Comparison of ENCODE assay signal across 14 cellular contexts in the genomic region with DNA sequence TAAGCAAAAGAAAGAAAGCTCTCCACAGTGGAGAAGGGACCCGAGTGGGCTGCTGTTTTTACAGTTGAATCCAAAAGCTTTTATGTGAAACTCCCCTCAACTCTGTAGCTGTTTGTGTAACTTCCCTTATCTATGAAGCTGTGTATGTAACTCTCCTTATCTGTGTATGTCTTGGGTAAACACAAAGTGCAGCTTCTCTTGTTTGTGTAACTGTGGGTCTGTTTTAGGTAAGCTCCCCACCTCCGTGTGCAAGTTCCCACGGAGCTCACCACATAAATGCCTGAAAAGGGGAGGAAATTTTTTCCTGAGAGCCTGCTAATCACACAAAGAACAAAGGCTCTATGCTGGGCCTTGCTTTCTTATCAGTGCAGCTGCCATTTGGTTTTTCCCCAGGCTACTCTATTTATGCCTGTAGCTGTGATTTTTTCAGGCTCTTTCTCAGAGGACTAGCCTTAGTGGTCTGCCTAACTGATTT. TPM values are rescaled to one million over a fixed set of nuclear protein-coding genes. Genes with fewer than 3 reads are reported as not detected.
A peak's percentile ranks its signal among the peaks of the same experiment; 100 is the strongest.
DNase-seq lines count a peak whose midpoint lies in the region; FAIRE-seq and TF ChIP-seq lines count a peak whose summit lies in the region.
"Not testable (repeated sequence)": the region's sequence is repeated elsewhere in the genome, so short reads cannot be mapped to it uniquely, and the experiment has no call there.
"Had no signal": no experiment of that assay in that cellular context is flagged by ENCODE, and none has a peak within 500 bp of the region (broad histone marks: within the 10 kb centered on the region; RNA-seq: fewer than 3 reads in every experiment).

No MANE protein-coding gene starts in this region.

- H3K4me3 ChIP-seq in A673 (ENCODE audit: low read depth, low read length, poor library complexity, severe bottlenecking); HUES6 (ENCODE audit: low read depth, low read length); SJCRH30; endothelial cell of umbilical vein (replicated peaks in 1 of 3; ENCODE audit: insufficient read depth in 1 of 3, low read depth in 1 of 3, low read length in 3 of 3); mesodermal cell (ENCODE audit: extremely low read depth, insufficient read depth, low read length, poor library complexity, severe bottlenecking); neuronal stem cell (ENCODE audit: low read length in 2 of 2): not testable (repeated sequence)

- not testable (repeated sequence) for H4K20me1 ChIP-seq in endothelial cell of umbilical vein (replicated peaks; ENCODE audit: control insufficient read depth, extremely low read depth, insufficient read depth, low read length)

- H3K4ac ChIP-seq in neuronal stem cell (ENCODE audit: low read length) = not testable (repeated sequence)

- not testable (repeated sequence) for H3K27me3 ChIP-seq in A673 (replicated peaks; ENCODE audit: insufficient read depth, low read depth, low read length, poor library complexity); HUES6 (ENCODE audit: control insufficient read depth, insufficient read depth, low read length); SJCRH30; endothelial cell of umbilical vein (ENCODE audit: control insufficient read depth in 2 of 2, insufficient read depth in 2 of 2, low read length in 2 of 2); neuronal stem cell (ENCODE audit: control insufficient read depth in 3 of 3, insufficient read depth in 3 of 3, low read depth in 1 of 3, low read length in 3 of 3)

- POLR2A ChIA-PET in A673 (lab: Charles Lee; ENCODE audit: low non-redundant PET) = interaction anchor here (0.6 to 1.1 kb wide), 2 partner anchors 9 to 125 kb away, joined by 3 read pairs; no protein-coding TSS in a partner anchor
- POLR2A ChIA-PET in endothelial cell of umbilical vein (lab: Charles Lee) = not testable (repeated sequence)

- H3K4me2 ChIP-seq in endothelial cell of umbilical vein (ENCODE audit: insufficient read depth, low read length); neuronal stem cell (ENCODE audit: insufficient read depth, low read length, poor library complexity, severe bottlenecking): not testable (repeated sequence)

- CTCF ChIA-PET in A673 (lab: Charles Lee) = interaction anchor here (1.2 kb wide), 1 partner anchor 60 kb away, joined by 3 read pairs; no protein-coding TSS in a partner anchor
- CTCF ChIA-PET in endothelial cell of umbilical vein (lab: Charles Lee) = not testable (repeated sequence)

- not testable (repeated sequence) for TF ChIP-seq POLR2A in endothelial cell of umbilical vein (IDR thresholded peaks at IDR 0.05; ENCODE audit: low read depth, low read length)

- H2BK15ac ChIP-seq in neuronal stem cell (ENCODE audit: low read length) = not testable (repeated sequence)

- not testable (repeated sequence) for H3K79me2 ChIP-seq in endothelial cell of umbilical vein (ENCODE audit: control insufficient read depth, insufficient read depth, low read length)

- BruUV-seq in A673 (replicated peaks; lab: Mats Ljungman, UMichigan); endothelial cell of umbilical vein (replicated peaks; lab: Mats Ljungman, UMichigan): not testable (repeated sequence)

- DNase-seq in A673 (ENCODE audit: low spot score) (peak; percentile 70), SJCRH30 (peak; percentile 35 to 70), astrocyte of the hippocampus (ENCODE audit: low read depth, low spot score) (peak; percentile 5), islet precursor cell (peak; percentile 80)
- DNase-seq in endothelial cell of umbilical vein (ENCODE audit: low read depth, low spot score); neuronal stem cell (ENCODE audit: low spot score): not testable (repeated sequence)

- not testable (repeated sequence) for TF ChIP-seq CTCF in A673 (conservative IDR thresholded peaks at IDR 0.05; ENCODE audit: low read depth, low read length); endothelial cell of umbilical vein (IDR thresholded peaks at IDR 0.05; ENCODE audit: extremely low read depth in 1 of 2, insufficient read depth in 1 of 2, low read depth in 1 of 2, low read length in 2 of 2)

- not testable (repeated sequence) for H3K23ac ChIP-seq in neuronal stem cell (ENCODE audit: low read depth, low read length, poor library complexity)

- H3K4me1 ChIP-seq in A673 (ENCODE audit: insufficient read depth, low read length, poor library complexity, severe bottlenecking) = peaks cover 82% of the 10 kb centered on the region
- H3K4me1 ChIP-seq in HUES6 (ENCODE audit: control insufficient read depth, insufficient read depth, low read length); SJCRH30; endothelial cell of umbilical vein (ENCODE audit: control insufficient read depth, extremely low read depth, insufficient read depth, low read length); mesodermal cell (ENCODE audit: control insufficient read depth, insufficient read depth, low read length, poor library complexity, severe bottlenecking); neuronal stem cell (ENCODE audit: control insufficient read depth in 2 of 2, insufficient read depth in 1 of 2, low read depth in 1 of 2, low read length in 2 of 2): not testable (repeated sequence)

- not testable (repeated sequence) for H2BK12ac ChIP-seq in neuronal stem cell (ENCODE audit: low read length)

- not testable (repeated sequence) for H2AK5ac ChIP-seq in neuronal stem cell (ENCODE audit: low read depth, low read length)

- H3K14ac ChIP-seq in neuronal stem cell (ENCODE audit: low read length) = not testable (repeated sequence)

- H3K36me3 ChIP-seq in A673 (ENCODE audit: insufficient read depth, low read length, poor library complexity, severe bottlenecking); HUES6 (ENCODE audit: control insufficient read depth, insufficient read depth, low read length); SJCRH30; endothelial cell of umbilical vein (ENCODE audit: control insufficient read depth in 2 of 2, extremely low read depth in 1 of 2, insufficient read depth in 2 of 2, low read length in 2 of 2); mesodermal cell (ENCODE audit: control insufficient read depth, insufficient read depth, low read length); neuronal stem cell (replicated peaks in 1 of 2; ENCODE audit: control insufficient read depth in 2 of 2, insufficient read depth in 2 of 2, low read length in 2 of 2): not testable (repeated sequence)

- H3K9me1 ChIP-seq in endothelial cell of umbilical vein (replicated peaks; ENCODE audit: control insufficient read depth, extremely low read depth, insufficient read depth, low read length) = not testable (repeated sequence)

- not testable (repeated sequence) for H2BK5ac ChIP-seq in neuronal stem cell (ENCODE audit: low read length)

- H3K9me3 ChIP-seq in A673 (ENCODE audit: low read depth, low read length, poor library complexity, severe bottlenecking); HUES6 (ENCODE audit: control insufficient read depth, insufficient read depth, low read depth, low read length); SJCRH30 (replicated peaks); endothelial cell of umbilical vein (replicated peaks; ENCODE audit: control insufficient read depth, insufficient read depth, low read length); mesodermal cell (ENCODE audit: control insufficient read depth, low read length); neuronal stem cell (replicated peaks in 1 of 2; ENCODE audit: control insufficient read depth in 2 of 2, insufficient read depth in 1 of 2, low read depth in 1 of 2, low read length in 2 of 2): not testable (repeated sequence)

- not testable (repeated sequence) for H4K91ac ChIP-seq in neuronal stem cell (ENCODE audit: low read depth, low read length, poor library complexity)

- H4K8ac ChIP-seq in neuronal stem cell (ENCODE audit: low read depth, low read length) = not testable (repeated sequence)

- H3K18ac ChIP-seq in neuronal stem cell (ENCODE audit: low read length) = not testable (repeated sequence)

- peak overlapping the region; percentile 98 for H3K27ac ChIP-seq in A673 (ENCODE audit: low read depth, low read length, poor library complexity, severe bottlenecking)
- not testable (repeated sequence) for H3K27ac ChIP-seq in HUES6 (ENCODE audit: low read depth, low read length); endothelial cell of umbilical vein (ENCODE audit: insufficient read depth, low read depth, low read length)
- 0 out of 2 replicates have a peak overlapping the region, but pooled peaks have one; percentile 24 for H3K27ac ChIP-seq in SJCRH30
- peak overlapping the region; percentile 89 for H3K27ac ChIP-seq in mesodermal cell (ENCODE audit: low read depth, low read length, severe bottlenecking)
- H3K27ac ChIP-seq in neuronal stem cell (replicated peaks; ENCODE audit: low read length) = peak overlapping the region; percentile 63

- dilution Hi-C loops in endothelial cell of umbilical vein (cut with MboI; ENCODE audit: extremely low pct_ligation_motif_present, low sequenced_read_pairs) = not testable (repeated sequence)

- peak overlapping the region; percentile 26 for H3K9ac ChIP-seq in HUES6 (ENCODE audit: low read length)
- not testable (repeated sequence) for H3K9ac ChIP-seq in endothelial cell of umbilical vein (replicated peaks; ENCODE audit: extremely low read depth, insufficient read depth, low read length); neuronal stem cell (ENCODE audit: low read depth, low read length, poor library complexity)

- not testable (repeated sequence) for H3K79me1 ChIP-seq in neuronal stem cell (ENCODE audit: low read depth, low read length)

- H2AFZ ChIP-seq in endothelial cell of umbilical vein (ENCODE audit: low read depth, low read length); neuronal stem cell (ENCODE audit: low read length): not testable (repeated sequence)

- intact Hi-C loops in A673 (cut with micrococcal nuclease; ENCODE audit: unreplicated experiment) = loop anchor here (5.0 to 10.0 kb wide), 3 partner anchors 61 to 318 kb away; partner anchors contain the start of gene SPG11
- intact Hi-C loops in endothelial cell of umbilical vein (cut with micrococcal nuclease) = not testable (repeated sequence)

- not testable (repeated sequence) for H2BK120ac ChIP-seq in neuronal stem cell (ENCODE audit: low read depth, low read length)

- 65 to 100% methylated on average over 1 to 2 of the region's 3 CpGs for WGBS in mesodermal cell (ENCODE audit: insufficient coverage in 2 of 2), 2 experiments
- WGBS in neuronal stem cell (ENCODE audit: extremely low coverage in 2 of 2, insufficient read length in 2 of 2, insufficient replicate concordance in 1 of 2), 2 donors = no CpG with 5 or more reads among the region's 3 CpGs

- FAIRE-seq in endothelial cell of umbilical vein (lab: Jason Lieb, UNC) = peak; percentile 48

RNA-seq across cellular contexts. Expression of gene TERB2, which starts 43.5 kb away (rescaled TPM):
- total RNA-seq in A673 (2021) = not detected in 2 replicates
- not detected in 2 replicates for total RNA-seq in SJCRH30 (2014; rRNA removed; shearing (Covaris generic))
- not detected in 2 replicates for total RNA-seq in endothelial cell of umbilical vein
- not detected in 2 replicates for polyA plus RNA-seq in endothelial cell of umbilical vein
- not detected in 2 replicates for polyA plus RNA-seq in endothelial cell of umbilical vein (2011; cell fraction: cytosol; rRNA removed)
- polyA plus RNA-seq in endothelial cell of umbilical vein (2011; cell fraction: nucleus; rRNA removed) = not detected in 2 replicates
- not detected in 2 replicates for polyA plus RNA-seq in endothelial cell of umbilical vein (2012)
- not detected in 2 replicates for polyA minus RNA-seq in endothelial cell of umbilical vein
- polyA minus RNA-seq in endothelial cell of umbilical vein (2011; cell fraction: cytosol; rRNA and poly(A)+ RNA removed) = not detected
- not detected in 2 replicates for polyA minus RNA-seq in endothelial cell of umbilical vein (2011; cell fraction: nucleus; rRNA and poly(A)+ RNA removed)
- polyA plus RNA-seq in mesodermal cell (2013, experiment 1 of 2) = not detected
- not detected for polyA plus RNA-seq in mesodermal cell (2013, experiment 2 of 2)
- not detected for polyA plus RNA-seq in neuronal stem cell (2013, experiment 1 of 2)
- polyA plus RNA-seq in neuronal stem cell (2013, experiment 2 of 2) = not detected
- total RNA-seq: NCI-H460, PC-9, Right ventricle myocardium inferior, RPMI7951, SJSA1 had no signal
- polyA plus RNA-seq: BJ had no signal
